In genomic region chr3:18652781-18653180, GRCh38 we compare ENCODE assay signal across 24 cellular contexts.
"Had no signal": no experiment of that assay in that cellular context is flagged by ENCODE, and none has a peak within 500 bp of the region (broad histone marks: within the 10 kb centered on the region; RNA-seq: fewer than 3 reads in every experiment).

No MANE protein-coding gene starts in this region.

- H3K4me3 Mint-ChIP-seq: activated CD4-positive, alpha-beta T cell treated with anti-CD3 and anti-CD28 coated beads, Interleukin-2, amount 10 ng/mL, durations not matched to agents 7 days and 5 days; effector memory CD8-positive, alpha-beta T cell; memory B cell; stimulated activated memory B cell treated with anti-CD40 and anti-IgM and Interleukin-4, amounts not matched to agents 10 μg/mL and 1 μg/mL and 100 μg/mL, for 72 hours; T-helper 17 cell had no signal

- H3K27ac ChIP-seq: adrenal gland, breast epithelium, colonic mucosa, dorsolateral prefrontal cortex, gastroesophageal sphincter, heart left ventricle, SJSA1, testis, vagina had no signal

- H3K36me3 ChIP-seq: adrenal gland, breast epithelium, colonic mucosa, gastroesophageal sphincter, heart left ventricle, SJSA1, vagina had no signal

- H3K4me3 ChIP-seq: adrenal gland, breast epithelium, colonic mucosa, dorsolateral prefrontal cortex, gastroesophageal sphincter, heart left ventricle, SJSA1, testis, vagina had no signal

- ATAC-seq: effector memory CD8-positive, alpha-beta T cell; gastroesophageal sphincter; heart left ventricle; left cardiac atrium; sciatic nerve; stimulated activated memory B cell treated with anti-CD40 and anti-IgM and Interleukin-4, amounts not matched to agents 10 μg/mL and 1 μg/mL and 100 μg/mL, for 72 hours; T-helper 17 cell had no signal

- H3K27me3 Mint-ChIP-seq: activated CD4-positive, alpha-beta T cell treated with anti-CD3 and anti-CD28 coated beads, Interleukin-2, amount 10 ng/mL, durations not matched to agents 7 days and 5 days; effector memory CD8-positive, alpha-beta T cell; stimulated activated memory B cell treated with anti-CD40 and anti-IgM and Interleukin-4, amounts not matched to agents 10 μg/mL and 1 μg/mL and 100 μg/mL, for 72 hours; T-helper 17 cell had no signal

- H3K27me3 ChIP-seq: adrenal gland, breast epithelium, colonic mucosa, dorsolateral prefrontal cortex, gastroesophageal sphincter, heart left ventricle, SJSA1, testis, vagina had no signal

- H3K27ac Mint-ChIP-seq: activated CD4-positive, alpha-beta T cell treated with anti-CD3 and anti-CD28 coated beads, Interleukin-2, amount 10 ng/mL, durations not matched to agents 7 days and 5 days; effector memory CD8-positive, alpha-beta T cell; memory B cell; stimulated activated memory B cell treated with anti-CD40 and anti-IgM and Interleukin-4, amounts not matched to agents 10 μg/mL and 1 μg/mL and 100 μg/mL, for 72 hours had no signal

- H3K36me3 Mint-ChIP-seq: memory B cell; stimulated activated memory B cell treated with anti-CD40 and anti-IgM and Interleukin-4, amounts not matched to agents 10 μg/mL and 1 μg/mL and 100 μg/mL, for 72 hours had no signal

- DNase-seq: activated CD4-positive, alpha-beta T cell treated with anti-CD3 and anti-CD28 coated beads, Interleukin-2, amount 10 ng/mL, durations not matched to agents 7 days and 5 days; activated CD4-positive, CD25-positive, alpha-beta regulatory T cell; activated effector memory CD4-positive, alpha-beta T cell treated with anti-CD3 and anti-CD28 coated beads, Interleukin-2, amount 50 U/mL, for 16 hours; activated naive CD4-positive, alpha-beta T cell treated with anti-CD3 and anti-CD28 coated beads, Interleukin-2, amount 50 U/mL, for 16 hours; activated T-cell treated with anti-CD3 and anti-CD28 coated beads for 4 hours; adrenal gland; colonic mucosa; dorsolateral prefrontal cortex; effector memory CD8-positive, alpha-beta T cell; heart left ventricle; left cardiac atrium; nucleus accumbens; small intestine; stimulated activated CD4-positive, alpha-beta T cell treated with anti-CD3 and anti-CD28 coated beads, Interleukin-2, amount 100 ng/mL, for 24 hours; T-helper 17 cell; testis; trophoblast cell had no signal

- H3K9me3 Mint-ChIP-seq: effector memory CD8-positive, alpha-beta T cell; memory B cell; stimulated activated memory B cell treated with anti-CD40 and anti-IgM and Interleukin-4, amounts not matched to agents 10 μg/mL and 1 μg/mL and 100 μg/mL, for 72 hours had no signal

- H3K4me1 ChIP-seq: adrenal gland, breast epithelium, colonic mucosa, gastroesophageal sphincter, SJSA1, testis, vagina had no signal
